ENCODE assay signal across 31 cellular contexts in the genomic region with DNA sequence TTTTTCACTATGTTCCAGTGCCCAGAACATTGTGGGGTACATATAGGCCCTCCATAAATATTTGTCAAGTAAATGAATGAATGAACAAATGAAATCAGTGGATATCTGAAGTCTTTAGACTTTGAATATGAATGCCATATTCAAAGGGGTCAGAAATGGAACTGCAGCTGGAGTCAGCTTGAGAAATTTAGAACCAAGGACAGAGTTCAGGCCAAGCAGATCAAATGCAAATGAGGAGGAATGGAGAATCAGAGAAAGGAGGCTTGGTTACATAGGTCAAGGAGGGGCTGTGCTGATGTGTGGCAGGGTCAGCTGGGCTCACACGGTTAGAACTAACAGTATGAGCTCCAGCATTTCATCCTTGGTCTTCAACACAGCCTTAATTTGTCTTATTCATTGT.
"Had no signal": no experiment of that assay in that cellular context is flagged by ENCODE, and none has a peak within 500 bp of the region (broad histone marks: within the 10 kb centered on the region; RNA-seq: fewer than 3 reads in every experiment).

No MANE protein-coding gene starts in this region.

- FAIRE-seq: astrocyte, bronchial epithelial cell had no signal

- DNase-seq: activated effector memory CD4-positive, alpha-beta T cell treated with anti-CD3 and anti-CD28 coated beads, Interleukin-2, amount 50 U/mL, for 16 hours; activated effector memory CD4-positive, alpha-beta T cell treated with Interleukin-2 at 50 U/mL for 16 hours; activated gamma-delta T cell; activated gamma-delta T cell treated with Interleukin-2 at 50 U/mL for 16 hours; activated naive CD4-positive, alpha-beta T cell; activated naive CD4-positive, alpha-beta T cell treated with anti-CD3 and anti-CD28 coated beads for 36 hours; activated naive CD4-positive, alpha-beta T cell treated with anti-CD3 and anti-CD28 coated beads, Interleukin-2, amount 10 ng/mL, durations not matched to agents 7 days and 5 days; activated naive CD4-positive, alpha-beta T cell treated with anti-CD3 and anti-CD28 coated beads, Interleukin-2, amount 50 U/mL, for 16 hours; activated naive CD4-positive, alpha-beta T cell treated with Interleukin-2 at 50 U/mL for 16 hours; activated naive CD8-positive, alpha-beta T cell treated with anti-CD3 and anti-CD28 coated beads for 36 hours; activated naive CD8-positive, alpha-beta T cell treated with anti-CD3 and anti-CD28 coated beads, Interleukin-2, amount 10 ng/mL, durations not matched to agents 7 days and 5 days; activated naive CD8-positive, alpha-beta T cell treated with anti-CD3 and anti-CD28 coated beads, Interleukin-2, amount 50 U/mL, for 24 hours; activated T-cell treated with anti-CD3 and anti-CD28 coated beads, Interleukin-2, amount 50 U/mL, for 24 hours; activated T-cell treated with anti-CD3 and anti-CD28 coated beads, Interleukin-2, amount 50 U/mL, for 4 hours; activated T-cell treated with anti-CD3 and anti-CD28 coated beads, Interleukin-2, amount 50 U/mL, for 48 hours; activated T-cell treated with anti-CD3 and anti-CD28 coated beads, Interleukin-2, amount 50 U/mL, for 72 hours; adrenal gland; amniotic stem cell; amygdala; anterior cingulate cortex; aorta; body of pancreas; brain microvascular endothelial cell; caudate nucleus; central memory CD4-positive, alpha-beta T cell; cerebellar nuclear complex had no signal

- H3K36me3 ChIP-seq: adrenal gland, ascending aorta, brain microvascular endothelial cell, breast epithelium, cardiac muscle cell had no signal

- H3K27ac ChIP-seq: adrenal gland, ascending aorta, body of pancreas, brain microvascular endothelial cell, breast epithelium, cardiac muscle cell had no signal

- H3K27me3 ChIP-seq: adrenal gland, ascending aorta, body of pancreas, brain microvascular endothelial cell, breast epithelium, cardiac muscle cell had no signal

- H3K4me1 ChIP-seq: adrenal gland, ascending aorta, breast epithelium had no signal

- H3K9me3 ChIP-seq: adrenal gland, ascending aorta, body of pancreas, breast epithelium had no signal

- H3K4me3 ChIP-seq: adrenal gland, ascending aorta, body of pancreas, breast epithelium, cardiac muscle cell had no signal
